In the genomic region with DNA sequence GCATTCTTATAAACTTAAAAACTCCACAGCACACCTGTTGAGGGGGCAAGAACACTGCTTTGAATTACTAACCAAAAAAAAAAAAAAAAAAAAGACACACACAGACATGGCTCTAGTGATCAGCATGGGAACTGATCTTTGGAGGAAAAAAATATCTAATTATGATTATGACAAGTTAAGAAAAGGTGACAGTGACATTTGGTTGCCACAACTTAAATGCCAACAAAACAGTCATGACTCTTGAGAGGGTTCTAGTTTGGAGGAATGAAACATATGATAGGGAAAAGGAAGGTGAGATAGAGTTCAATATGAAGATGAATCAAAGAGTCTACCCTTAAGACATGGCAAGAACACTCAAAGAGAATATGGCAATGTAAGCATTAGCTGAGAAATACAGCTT, we compare ENCODE assay signal across 33 cellular contexts.
"Had no signal": no experiment of that assay in that cellular context is flagged by ENCODE, and none has a peak within 500 bp of the region (broad histone marks: within the 10 kb centered on the region; RNA-seq: fewer than 3 reads in every experiment).

No MANE protein-coding gene starts in this region.

- H3K4me1 ChIP-seq: adrenal gland, Peyer's patch had no signal

- H3K27me3 ChIP-seq: adrenal gland, Peyer's patch had no signal

- H3K9me3 ChIP-seq: adrenal gland, Peyer's patch had no signal

- FAIRE-seq: bronchial epithelial cell, colon had no signal

- ATAC-seq: activated T-cell treated with anti-CD3 and anti-CD28 coated beads, Interleukin-2, amount 50 U/mL, for 4 hours; PC-3; SK-N-SH treated with all-trans-retinoic acid at 6 μM for 48 hours; T-cell had no signal

- H3K4me3 ChIP-seq: adrenal gland, Peyer's patch had no signal

- H3K9me3 Mint-ChIP-seq: activated B cell treated with CpG ODN at 0.5 μM for 24 hours; activated CD4-positive, alpha-beta T cell treated with anti-CD3 and anti-CD28 coated beads, Interleukin-2, amount 10 ng/mL, durations not matched to agents 24 days and 14 days; activated naive CD8-positive, alpha-beta T cell treated with anti-CD3 and anti-CD28 coated beads, Interleukin-2, amount 10 ng/mL, durations not matched to agents 7 days and 5 days; activated T-cell treated with anti-CD3 and anti-CD28 coated beads, Interleukin-2, amount 50 U/mL, for 4 hours; brain; T-cell had no signal

- H3K27me3 Mint-ChIP-seq: activated B cell treated with CpG ODN at 0.5 μM for 24 hours; activated CD4-positive, alpha-beta T cell treated with anti-CD3 and anti-CD28 coated beads, Interleukin-2, amount 10 ng/mL, durations not matched to agents 24 days and 14 days; activated naive CD8-positive, alpha-beta T cell treated with anti-CD3 and anti-CD28 coated beads, Interleukin-2, amount 10 ng/mL, durations not matched to agents 7 days and 5 days; brain; T-cell had no signal

- H3K4me3 Mint-ChIP-seq: activated B cell treated with CpG ODN at 0.5 μM for 24 hours; activated CD4-positive, alpha-beta T cell treated with anti-CD3 and anti-CD28 coated beads, Interleukin-2, amount 10 ng/mL, durations not matched to agents 24 days and 14 days; activated naive CD8-positive, alpha-beta T cell treated with anti-CD3 and anti-CD28 coated beads, Interleukin-2, amount 10 ng/mL, durations not matched to agents 7 days and 5 days; activated T-cell treated with anti-CD3 and anti-CD28 coated beads, Interleukin-2, amount 50 U/mL, for 4 hours; brain; T-cell had no signal

- H3K4me1 Mint-ChIP-seq: brain, T-cell had no signal

- H3K27ac ChIP-seq: adrenal gland, Peyer's patch, VCaP had no signal

- H3K27ac Mint-ChIP-seq: activated B cell treated with CpG ODN at 0.5 μM for 24 hours; activated CD4-positive, alpha-beta T cell treated with anti-CD3 and anti-CD28 coated beads, Interleukin-2, amount 10 ng/mL, durations not matched to agents 24 days and 14 days; activated naive CD8-positive, alpha-beta T cell treated with anti-CD3 and anti-CD28 coated beads, Interleukin-2, amount 10 ng/mL, durations not matched to agents 7 days and 5 days; brain; T-cell had no signal

- DNase-seq: activated B cell treated with CpG ODN at 0.5 μM for 24 hours; activated CD4-positive, alpha-beta T cell treated with anti-CD3 and anti-CD28 coated beads, Interleukin-2, amount 10 ng/mL, durations not matched to agents 24 days and 14 days; activated CD4-positive, alpha-beta T cell treated with anti-CD3 and anti-CD28 coated beads, Interleukin-2, amount 50 U/mL, for 4 hours; activated CD4-positive, CD25-positive, alpha-beta regulatory T cell treated with anti-CD3 and anti-CD28 coated beads, Interleukin-2, amount 50 U/mL, for 72 hours; activated CD8-positive, alpha-beta memory T cell treated with anti-CD3 and anti-CD28 coated beads, Interleukin-2, amount 50 U/mL, for 4 hours; activated effector memory CD4-positive, alpha-beta T cell treated with anti-CD3 and anti-CD28 coated beads, Interleukin-2, amount 50 U/mL, for 16 hours; activated naive CD4-positive, alpha-beta T cell; activated naive CD4-positive, alpha-beta T cell treated with anti-CD3 and anti-CD28 coated beads, Interleukin-2, amount 50 U/mL, for 16 hours; activated naive CD8-positive, alpha-beta T cell treated with anti-CD3 and anti-CD28 coated beads, Interleukin-2, amount 10 ng/mL, durations not matched to agents 7 days and 5 days; activated T-cell treated with anti-CD3 and anti-CD28 coated beads for 4 hours; activated T-cell treated with anti-CD3 and anti-CD28 coated beads, Interleukin-2, amount 50 U/mL, for 4 hours; adrenal gland; caudate nucleus; Karpas-422; KBM-7; NCI-H1105 treated with DMSO at 0.1 percent for 48 hours; NCI-H1436 treated with DMSO at 0.1 percent for 48 hours; NCI-H1694 treated with DMSO at 0.1 percent for 48 hours; NCI-H2029; NCI-H345; NCI-H524 treated with DMSO at 0.1 percent for 48 hours; PC-3; Peyer's patch; RPMI8226; SHP77 treated with DMSO at 0.1 percent for 48 hours; T-cell; T-helper 2 cell; T-helper 9 cell had no signal
